8 cellular contexts compared by ENCODE assay signal in genomic region chr3:184336484-184337230, GRCh38. TPM values are rescaled to one million over a fixed set of nuclear protein-coding genes. Genes with fewer than 3 reads are reported as not detected.
DNase-seq lines count a peak whose midpoint lies in the region; ATAC-seq and TF ChIP-seq lines count a peak whose summit lies in the region.

No MANE protein-coding gene starts in this region.

- H3K27me3 ChIP-seq in BLaER1, result no peaks in the 10 kb centered on the region; the same call in 1 of the 2 replicates
- no peaks in the 10 kb centered on the region for H3K27me3 ChIP-seq in iPS DF 6.9 (ENCODE audit: control insufficient read depth, insufficient read depth, low read length)

- no peaks in the 10 kb centered on the region for H3K9me3 Mint-ChIP-seq in brain

- TF ChIP-seq CTCF in brain (conservative IDR thresholded peaks at IDR 0.05), result no peak

- peaks cover 52% of the 10 kb centered on the region for H3K4me1 ChIP-seq in BLaER1
- peaks cover 6% of the 10 kb centered on the region for H3K4me1 ChIP-seq in iPS DF 6.9 (ENCODE audit: control insufficient read depth, insufficient read depth, low read length)

- H3K27ac Mint-ChIP-seq in brain, result peak overlapping the region; percentile 97 to 99 (median 99)

- peaks cover 30% of the 10 kb centered on the region for H3K36me3 Mint-ChIP-seq in brain

- peak overlapping the region; percentile 96 for H3K4me2 ChIP-seq in BLaER1

- peak overlapping the region; percentile 82 for H3K9ac ChIP-seq in BLaER1

- peak; percentile 28 for DNase-seq in NCI-H510A (lab: John Stamatoyannopoulos, UW)
- DNase-seq in iPS DF 6.9 (ENCODE audit: low read depth, low spot score), result no peak
- DNase-seq in sciatic nerve (ENCODE audit: low spot score), result no peak
- no peak for DNase-seq in occipital lobe (lab: John Stamatoyannopoulos, UW)

- H3K9me3 ChIP-seq in BLaER1, result no peaks in the 10 kb centered on the region
- no peaks in the 10 kb centered on the region for H3K9me3 ChIP-seq in iPS DF 6.9 (ENCODE audit: control insufficient read depth, insufficient read depth, low read length)

- peaks cover 91% of the 10 kb centered on the region for H4K20me1 ChIP-seq in BLaER1

- peaks cover 42% of the 10 kb centered on the region for H3K36me3 ChIP-seq in BLaER1
- H3K36me3 ChIP-seq in iPS DF 6.9 (ENCODE audit: control insufficient read depth, insufficient read depth, low read length), result peaks cover 25% of the 10 kb centered on the region

- ATAC-seq in GM19455 (IDR thresholded peaks at IDR 0.05; ENCODE audit: unreplicated experiment), result peak; percentile 21
- peak; percentile 69 for ATAC-seq in sciatic nerve
- no peak for ATAC-seq in HG03045 (IDR thresholded peaks at IDR 0.05; ENCODE audit: unreplicated experiment)

- no CpG with 5 or more reads among the region's 15 CpGs for WGBS in iPS DF 6.9 (ENCODE audit: insufficient coverage, insufficient read length)

- peaks cover 9% of the 10 kb centered on the region for H3K27me3 Mint-ChIP-seq in brain

- H3K27ac ChIP-seq in BLaER1 (peak overlapping the region; percentile 64), iPS DF 6.9 (ENCODE audit: low read length) (no peak overlapping the region)

- intact Hi-C loops in sciatic nerve (cut with DNase I), result no loop called here

- H3K4me3 ChIP-seq in BLaER1, result peak overlapping the region; percentile 77
- peak overlapping the region; percentile 91 for H3K4me3 ChIP-seq in iPS DF 6.9 (ENCODE audit: low read length)

- H3K4me3 Mint-ChIP-seq in brain, result peak overlapping the region; percentile 89 to 96 (median 94)

- peaks cover 57% of the 10 kb centered on the region for H3K4me1 Mint-ChIP-seq in brain

RNA-seq across cellular contexts. Expression of gene FAM131A, which starts 0.7 kb away (rescaled TPM):
- 71.5 TPM for polyA plus RNA-seq in brain (ENCODE audit: insufficient read depth, low read depth, low replicate concordance)
- 22.6 TPM for total RNA-seq in sciatic nerve
- 61.6 TPM for total RNA-seq in occipital lobe

RNA-seq across cellular contexts. Expression of gene EIF4G1, which starts 22.3 kb away (rescaled TPM):
- 183 TPM for polyA plus RNA-seq in brain (ENCODE audit: insufficient read depth, low read depth, low replicate concordance)
- 248 TPM for total RNA-seq in sciatic nerve
- 77.8 TPM for total RNA-seq in occipital lobe

RNA-seq across cellular contexts. Expression of gene CLCN2, which starts 24.7 kb away (rescaled TPM):
- polyA plus RNA-seq in brain (ENCODE audit: insufficient read depth, low read depth, low replicate concordance), result 2.6 TPM
- total RNA-seq in sciatic nerve (24.5 TPM), occipital lobe (8.4 TPM)

RNA-seq across cellular contexts. Expression of gene POLR2H, which starts 24.9 kb away (rescaled TPM):
- polyA plus RNA-seq in brain (ENCODE audit: insufficient read depth, low read depth, low replicate concordance), result 90.7 TPM
- 57.8 TPM for total RNA-seq in sciatic nerve
- total RNA-seq in occipital lobe, result 27.6 TPM

RNA-seq across cellular contexts. Expression of gene PSMD2, which starts 37.6 kb away (rescaled TPM):
- polyA plus RNA-seq in brain (ENCODE audit: insufficient read depth, low read depth, low replicate concordance), result 325 TPM
- 122 TPM for total RNA-seq in sciatic nerve
- total RNA-seq in occipital lobe, result 244 TPM
